In the genomic region with DNA sequence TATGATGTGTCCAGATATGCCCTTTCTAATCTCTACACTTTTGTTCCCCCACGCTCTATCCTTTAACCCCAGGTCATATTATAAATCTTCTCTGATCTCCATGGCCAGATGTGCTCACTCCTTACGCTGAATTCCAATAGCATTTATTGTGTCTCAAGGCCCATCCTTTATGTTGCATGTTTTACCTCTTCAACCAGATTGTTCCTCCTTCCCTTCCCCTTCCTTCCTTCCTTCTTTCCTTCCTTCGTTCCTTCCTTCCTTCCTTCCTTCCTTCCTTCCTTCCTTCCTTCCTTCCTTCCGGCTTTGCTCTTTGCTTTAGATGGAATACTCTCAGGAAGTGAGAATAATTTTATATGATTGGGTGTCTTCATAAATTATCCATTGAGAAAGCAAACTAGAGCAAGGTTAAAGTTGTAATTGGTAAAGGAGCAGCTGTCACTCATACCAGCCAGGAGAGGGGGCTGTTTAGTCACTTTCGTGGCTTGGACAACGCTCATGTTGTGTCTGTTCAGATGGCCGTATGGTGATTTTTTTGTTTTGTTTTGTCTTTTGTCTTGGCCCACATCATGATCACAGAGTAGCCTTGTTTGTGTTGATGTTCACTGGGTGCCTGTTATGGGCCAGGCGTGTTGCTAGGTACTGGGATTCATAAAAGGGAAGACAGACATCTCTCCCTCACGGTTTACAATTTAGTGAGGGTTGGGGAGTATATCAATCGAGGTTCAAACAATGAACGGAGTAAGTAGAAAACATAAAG, we compare ENCODE assay signal across 8 cellular contexts.
DNase-seq lines count a peak whose midpoint lies in the region; ATAC-seq and TF ChIP-seq lines count a peak whose summit lies in the region.

No MANE protein-coding gene starts in this region.

- no peak overlapping the region for H3K4me3 ChIP-seq in Peyer's patch

- no peaks in the 10 kb centered on the region for H3K36me3 ChIP-seq in Peyer's patch

- H3K4me1 ChIP-seq in Peyer's patch = no peaks in the 10 kb centered on the region

- H3K27ac ChIP-seq in Peyer's patch = no peak overlapping the region

- TF ChIP-seq CTCF in Peyer's patch (IDR thresholded peaks at IDR 0.05) = peak in 4 of 6 experiments; percentile 10 to 39 (median 33)

- ATAC-seq in HG03159 (IDR thresholded peaks at IDR 0.05; ENCODE audit: unreplicated experiment) (peak; percentile 58), sciatic nerve (peak; percentile 46)

- TF ChIP-seq POLR2A in Peyer's patch (IDR thresholded peaks at IDR 0.05) = no peak

- no peaks in the 10 kb centered on the region for H3K27me3 ChIP-seq in Peyer's patch

- no peaks in the 10 kb centered on the region for H3K9me3 ChIP-seq in Peyer's patch

- intact Hi-C loops in sciatic nerve (cut with DNase I) = no loop called here

- DNase-seq in DMS53 (lab: John Stamatoyannopoulos, UW) (peak; percentile 67), DMS53 treated with DMSO at 0.1 percent for 48 hours (lab: John Stamatoyannopoulos, UW; ENCODE audit: unreplicated experiment) (no peak), Peyer's patch (no peak), fibroblast of the conjunctiva (ENCODE audit: low read depth) (peak; percentile 41), sciatic nerve (ENCODE audit: low spot score) (no peak), NK-92 (lab: John Stamatoyannopoulos, UW; ENCODE audit: unreplicated experiment) (no peak)
- no peak for DNase-seq in stimulated activated CD4-positive, alpha-beta T cell treated with anti-CD3 and anti-CD28 coated beads, Interleukin-2, amount 100 ng/mL, for 48 hours

Comparison
In these comparisons a context has a peak if more than half of its experiments do, and no peak if none do; other contexts are left out.
1. DNase-seq: peak in DMS53 (single experiment) and fibroblast of the conjunctiva (single experiment); none in DMS53 treated with DMSO at 0.1 percent for 48 hours (single experiment), Peyer's patch (0 of 3), sciatic nerve (single experiment), NK-92 (single experiment) and stimulated activated CD4-positive, alpha-beta T cell treated with anti-CD3 and anti-CD28 coated beads, Interleukin-2, amount 100 ng/mL, for 48 hours (0 of 2).